22 cellular contexts compared by ENCODE assay signal in the genomic region with DNA sequence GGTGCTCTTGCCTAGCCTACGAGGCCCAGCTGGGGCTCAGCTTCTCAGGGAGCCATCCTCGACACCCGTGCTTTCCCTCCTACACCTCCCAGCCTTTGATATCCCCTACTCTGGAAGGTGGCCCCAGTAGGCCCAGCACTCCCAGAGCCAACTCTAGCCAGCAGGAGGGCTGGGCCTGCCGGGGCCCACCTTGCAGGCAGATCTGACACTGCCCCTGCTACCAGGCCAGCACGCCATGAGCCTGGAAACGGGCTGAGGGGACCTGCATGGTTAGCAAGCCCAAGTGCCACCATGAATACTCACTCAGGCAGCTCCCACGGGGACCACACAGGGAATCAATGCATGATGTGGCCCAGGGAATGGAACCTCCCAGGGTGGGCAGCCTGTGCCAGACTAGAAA.
"Had no signal": no experiment of that assay in that cellular context is flagged by ENCODE, and none has a peak within 500 bp of the region (broad histone marks: within the 10 kb centered on the region; RNA-seq: fewer than 3 reads in every experiment).

No MANE protein-coding gene starts in this region.

- ATAC-seq: activated CD8-positive, alpha-beta memory T cell treated with anti-CD3 and anti-CD28 coated beads, Interleukin-2, amount 10 ng/mL, durations not matched to agents 7 days and 5 days; K562; PC-3; T-helper 17 cell; WTC11 had no signal

- FAIRE-seq: astrocyte, K562 had no signal

- H3K4me3 ChIP-seq: K562 had no signal

- DNase-seq: activated CD4-positive, alpha-beta T cell treated with anti-CD3 and anti-CD28 coated beads for 48 hours; activated CD4-positive, alpha-beta T cell treated with anti-CD3 and anti-CD28 coated beads, Interleukin-2, amount 50 U/mL, for 48 hours; activated CD4-positive, CD25-positive, alpha-beta regulatory T cell treated with anti-CD3 and anti-CD28 coated beads, Interleukin-2, amount 50 U/mL, for 72 hours; activated CD8-positive, alpha-beta memory T cell treated with anti-CD3 and anti-CD28 coated beads, Interleukin-2, amount 10 ng/mL, durations not matched to agents 7 days and 5 days; activated gamma-delta T cell; activated naive CD4-positive, alpha-beta T cell treated with anti-CD3 and anti-CD28 coated beads for 36 hours; activated T-cell treated with anti-CD3 and anti-CD28 coated beads, Interleukin-2, amount 50 U/mL, for 24 hours; amygdala; Karpas-422; NCI-H1105 treated with DMSO at 0.1 percent for 48 hours; NCI-H1436 treated with DMSO at 0.1 percent for 48 hours; NCI-H187; NCI-H2081; NCI-H446; NCI-H524; PC-3; SIG-M5; T-helper 17 cell; T-helper 9 cell had no signal
